1 cellular context compared by ENCODE assay signal in the genomic region with DNA sequence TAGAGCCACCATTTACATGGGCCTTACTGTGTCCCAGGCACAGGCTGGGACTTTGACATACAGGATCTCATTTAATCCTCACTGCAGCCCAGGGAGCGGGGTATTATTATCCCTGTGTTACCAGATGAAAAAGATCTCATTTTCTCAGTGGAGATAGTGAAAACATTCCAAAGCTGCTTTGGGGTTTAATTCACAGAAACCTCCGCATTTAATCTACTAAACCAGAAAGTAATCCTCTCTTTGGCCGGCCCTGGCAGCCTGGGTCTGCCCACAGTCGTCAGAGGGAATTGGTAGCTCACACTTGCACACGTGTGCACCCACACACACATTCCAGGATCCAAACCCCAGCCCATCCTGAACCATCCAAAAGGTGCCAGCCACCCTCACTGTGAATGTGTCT.
TF ChIP-seq lines count a peak whose summit lies in the region.

No MANE protein-coding gene starts in this region.

TF ChIP-seq in IMR-90, 13 proteins besides CTCF, POLR2A, EP300 and RAD21:
- TF ChIP-seq MAFK (IDR thresholded peaks at IDR 0.05; ENCODE audit: low read depth, low read length): no peak
- TF ChIP-seq MXI1 (IDR thresholded peaks at IDR 0.05; ENCODE audit: borderline replicate concordance, low read depth, low read length): no peak
- TF ChIP-seq NFE2L2 (IDR thresholded peaks at IDR 0.05; ENCODE audit: low read depth, low read length): no peak
- TF ChIP-seq CHD1 (IDR thresholded peaks at IDR 0.05; ENCODE audit: low read depth, low read length): no peak
- no peak for TF ChIP-seq MAZ (IDR thresholded peaks at IDR 0.05; ENCODE audit: borderline replicate concordance, low read depth, low read length)
- no peak for TF ChIP-seq CEBPB (IDR thresholded peaks at IDR 0.05; ENCODE audit: low read depth, low read length)
- no peak for TF ChIP-seq SMC3 (IDR thresholded peaks at IDR 0.05; ENCODE audit: low read depth, low read length)
- peak; percentile 53; the same call in 1 of the 2 replicates for TF ChIP-seq BHLHE40 (IDR thresholded peaks at IDR 0.05; ENCODE audit: low read depth, low read length)
- no peak for TF ChIP-seq RCOR1 (IDR thresholded peaks at IDR 0.05; ENCODE audit: insufficient replicate concordance, low read length)
